ENCODE assay signal across 20 cellular contexts in genomic region chr7:45646207-45646821, GRCh38.
"Had no signal": no experiment of that assay in that cellular context is flagged by ENCODE, and none has a peak within 500 bp of the region (broad histone marks: within the 10 kb centered on the region; RNA-seq: fewer than 3 reads in every experiment).

No MANE protein-coding gene starts in this region.

- H3K4me3 ChIP-seq: adrenal gland, breast epithelium, esophagus squamous epithelium, heart right ventricle, mucosa of descending colon, pancreas, SK-N-MC, spleen, suprapubic skin had no signal

- H3K36me3 Mint-ChIP-seq: activated naive CD4-positive, alpha-beta T cell treated with anti-CD3 and anti-CD28 coated beads, Interleukin-2, amount 50 U/mL, for 72 hours; naive thymus-derived CD8-positive, alpha-beta T cell had no signal

- H3K27me3 ChIP-seq: adrenal gland, breast epithelium, esophagus squamous epithelium, heart right ventricle, pancreas, spleen, suprapubic skin had no signal

- H3K27ac Mint-ChIP-seq: activated B cell treated with CpG ODN at 0.5 μM for 24 hours; activated CD8-positive, alpha-beta T cell treated with anti-CD3 and anti-CD28 coated beads, Interleukin-2, amount 10 ng/mL, durations not matched to agents 7 days and 5 days; activated naive CD4-positive, alpha-beta T cell treated with anti-CD3 and anti-CD28 coated beads, Interleukin-2, amount 50 U/mL, for 72 hours; naive thymus-derived CD8-positive, alpha-beta T cell; T-helper 2 cell treated with Interferon-gamma antibody and Interleukin-4, amounts not matched to agents 5 μg/mL and 100 μg/mL, for 36 hours had no signal

- DNase-seq: activated B cell treated with CpG ODN at 0.5 μM for 24 hours; activated CD4-positive, alpha-beta T cell treated with anti-CD3 and anti-CD28 coated beads for 4 hours; activated CD8-positive, alpha-beta T cell treated with anti-CD3 and anti-CD28 coated beads, Interleukin-2, amount 10 ng/mL, durations not matched to agents 7 days and 5 days; activated gamma-delta T cell; cerebellar nuclear complex; effector memory CD4-positive, alpha-beta T cell; esophagus squamous epithelium; mucosa of descending colon; naive thymus-derived CD8-positive, alpha-beta T cell; spleen; stimulated activated naive CD4-positive, alpha-beta T cell treated with Interleukin-2 at 50 U/mL for 16 hours; trophoblast cell had no signal

- H3K9me3 Mint-ChIP-seq: activated B cell treated with CpG ODN at 0.5 μM for 24 hours; activated naive CD4-positive, alpha-beta T cell treated with anti-CD3 and anti-CD28 coated beads, Interleukin-2, amount 50 U/mL, for 72 hours; naive thymus-derived CD8-positive, alpha-beta T cell; T-helper 2 cell treated with Interferon-gamma antibody and Interleukin-4, amounts not matched to agents 5 μg/mL and 100 μg/mL, for 36 hours had no signal

- H3K36me3 ChIP-seq: adrenal gland, breast epithelium, esophagus squamous epithelium, heart right ventricle, pancreas, spleen, suprapubic skin had no signal

- H3K4me3 Mint-ChIP-seq: activated B cell treated with CpG ODN at 0.5 μM for 24 hours; activated CD8-positive, alpha-beta T cell treated with anti-CD3 and anti-CD28 coated beads, Interleukin-2, amount 10 ng/mL, durations not matched to agents 7 days and 5 days; naive thymus-derived CD8-positive, alpha-beta T cell; T-helper 2 cell treated with Interferon-gamma antibody and Interleukin-4, amounts not matched to agents 5 μg/mL and 100 μg/mL, for 36 hours had no signal

- H3K4me1 ChIP-seq: breast epithelium, esophagus squamous epithelium, pancreas, suprapubic skin had no signal

- H3K27ac ChIP-seq: breast epithelium, esophagus squamous epithelium, pancreas, SK-N-MC, spleen, suprapubic skin had no signal

- ATAC-seq: activated CD8-positive, alpha-beta T cell treated with anti-CD3 and anti-CD28 coated beads, Interleukin-2, amount 10 ng/mL, durations not matched to agents 7 days and 5 days; activated naive CD4-positive, alpha-beta T cell treated with anti-CD3 and anti-CD28 coated beads, Interleukin-2, amount 50 U/mL, for 72 hours; naive thymus-derived CD8-positive, alpha-beta T cell had no signal

- H3K9me3 ChIP-seq: adrenal gland, breast epithelium, esophagus squamous epithelium, heart right ventricle, mucosa of descending colon, pancreas, spleen, suprapubic skin had no signal

- H3K4me1 Mint-ChIP-seq: activated B cell treated with CpG ODN at 0.5 μM for 24 hours had no signal
